ENCODE assay signal across 8 cellular contexts in the genomic region with DNA sequence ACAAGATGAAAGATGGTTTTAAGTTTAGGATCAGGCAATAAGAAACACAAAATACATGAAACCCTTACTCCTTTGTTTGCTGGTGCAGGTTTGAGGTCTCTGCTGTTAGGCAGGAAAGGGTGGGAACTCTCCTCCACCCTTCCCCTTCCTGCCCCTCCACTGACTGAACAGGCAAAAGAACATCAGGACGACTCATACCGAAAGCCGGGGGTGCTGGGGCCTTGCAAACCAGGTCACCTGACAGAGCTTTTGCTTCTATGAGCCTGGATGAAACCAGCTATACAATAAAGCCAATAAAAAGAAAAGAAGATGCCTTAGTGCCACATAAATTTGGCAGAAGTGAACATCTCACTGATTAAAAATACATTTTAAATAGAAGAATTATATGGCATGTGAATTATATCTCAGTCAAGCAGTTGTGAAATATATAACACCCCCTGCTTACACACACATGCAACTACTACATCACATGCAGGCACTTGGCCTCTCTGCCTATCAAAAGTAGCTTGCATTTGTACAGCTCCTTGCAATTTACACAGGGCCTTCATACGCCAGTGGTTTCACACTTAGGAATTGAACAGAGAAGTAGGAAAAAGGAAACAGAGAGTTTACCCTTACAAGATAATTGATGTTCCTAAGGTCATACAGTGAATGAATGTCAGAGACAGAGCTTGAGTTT.
DNase-seq lines count a peak whose midpoint lies in the region; ATAC-seq and TF ChIP-seq lines count a peak whose summit lies in the region.

No MANE protein-coding gene starts in this region.

- H3K4ac ChIP-seq in mesendoderm (ENCODE audit: low read depth, low read length), result no peak overlapping the region

- peaks cover 26% of the 10 kb centered on the region for H3K36me3 Mint-ChIP-seq in T-helper 2 cell treated with Interferon-gamma antibody and Interleukin-4, amounts not matched to agents 5 μg/mL and 100 μg/mL, for 36 hours (ENCODE audit: low read depth)

- H3K18ac ChIP-seq in mesendoderm (ENCODE audit: low read length), result no peak overlapping the region

- no peak overlapping the region for H3K9ac ChIP-seq in mesendoderm (ENCODE audit: low read length)

- no peak overlapping the region for H2AK5ac ChIP-seq in mesendoderm (ENCODE audit: low read length)

- WGBS in mesendoderm (ENCODE audit: extremely low coverage, insufficient coverage, low lambda C conversion rate), result no CpG with 5 or more reads among the region's 4 CpGs

- no peaks in the 10 kb centered on the region for H3K27me3 ChIP-seq in mesendoderm (ENCODE audit: insufficient read depth, low read length, poor library complexity)

- no peak for TF ChIP-seq CTCF in choroid plexus epithelial cell (conservative IDR thresholded peaks at IDR 0.05; ENCODE audit: low read depth, low read length)

- no peak overlapping the region for H3K23ac ChIP-seq in mesendoderm (ENCODE audit: low read length)

- peak; percentile 85 for DNase-seq in T-helper 2 cell treated with Interferon-gamma antibody and Interleukin-4, amounts not matched to agents 5 μg/mL and 100 μg/mL, for 36 hours (ENCODE audit: low spot score)
- peak; percentile 40 for DNase-seq in choroid plexus epithelial cell (ENCODE audit: low read depth)
- DNase-seq in stimulated activated CD4-positive, alpha-beta T cell treated with anti-CD3 and anti-CD28 coated beads, Interleukin-4, amount 100 ng/mL, for 1 hour, result peak; percentile 69
- DNase-seq in NCI-H2029 treated with DMSO at 0.1 percent for 48 hours (lab: John Stamatoyannopoulos, UW), result no peak
- no peak for DNase-seq in mesendoderm
- DNase-seq in iPS-NIHi7 (ENCODE audit: extremely low spot score), result no peak

- no peaks in the 10 kb centered on the region for H3K36me3 ChIP-seq in mesendoderm (ENCODE audit: control insufficient read depth, insufficient read depth, low read length)

- no peak overlapping the region for H3K4me2 ChIP-seq in mesendoderm (ENCODE audit: low read length)

- H3K56ac ChIP-seq in mesendoderm (ENCODE audit: low read length), result no peak overlapping the region

- H3K27ac Mint-ChIP-seq in T-helper 2 cell treated with Interferon-gamma antibody and Interleukin-4, amounts not matched to agents 5 μg/mL and 100 μg/mL, for 36 hours, result peak overlapping the region; percentile 89

- ATAC-seq in GM18870 (IDR thresholded peaks at IDR 0.05; ENCODE audit: unreplicated experiment) (peak; percentile 74), HG02973 (IDR thresholded peaks at IDR 0.05; ENCODE audit: unreplicated experiment) (peak; percentile 89)

- peaks cover 84% of the 10 kb centered on the region for H3K4me1 Mint-ChIP-seq in T-helper 2 cell treated with Interferon-gamma antibody and Interleukin-4, amounts not matched to agents 5 μg/mL and 100 μg/mL, for 36 hours (ENCODE audit: low read depth)

- no peaks in the 10 kb centered on the region for H3K79me1 ChIP-seq in mesendoderm (ENCODE audit: low read length)

- no peak overlapping the region for H3K27ac ChIP-seq in mesendoderm (ENCODE audit: low read depth, low read length)

- peaks cover 11% of the 10 kb centered on the region for H3K9me3 Mint-ChIP-seq in T-helper 2 cell treated with Interferon-gamma antibody and Interleukin-4, amounts not matched to agents 5 μg/mL and 100 μg/mL, for 36 hours

- no peaks in the 10 kb centered on the region for H3K4me1 ChIP-seq in mesendoderm (ENCODE audit: control insufficient read depth, low read depth, low read length)

- H2BK120ac ChIP-seq in mesendoderm (ENCODE audit: low read depth, low read length), result no peak overlapping the region

- no peak overlapping the region for H4K5ac ChIP-seq in mesendoderm (ENCODE audit: low read length)

- H4K8ac ChIP-seq in mesendoderm (ENCODE audit: low read depth, low read length), result no peak overlapping the region

- H3K27me3 Mint-ChIP-seq in T-helper 2 cell treated with Interferon-gamma antibody and Interleukin-4, amounts not matched to agents 5 μg/mL and 100 μg/mL, for 36 hours (ENCODE audit: low read depth), result no peaks in the 10 kb centered on the region

- no peaks in the 10 kb centered on the region for H3K79me2 ChIP-seq in mesendoderm (ENCODE audit: control insufficient read depth, insufficient read depth, low read length)

- peak overlapping the region; percentile 47 for H3K4me3 Mint-ChIP-seq in T-helper 2 cell treated with Interferon-gamma antibody and Interleukin-4, amounts not matched to agents 5 μg/mL and 100 μg/mL, for 36 hours

- H3K4me3 ChIP-seq in choroid plexus epithelial cell (ENCODE audit: low read depth, low read length), result no peak overlapping the region
- no peak overlapping the region for H3K4me3 ChIP-seq in mesendoderm (ENCODE audit: low read length)

- no peak overlapping the region for H2BK15ac ChIP-seq in mesendoderm (replicated peaks; ENCODE audit: low read depth)

- H2BK5ac ChIP-seq in mesendoderm (ENCODE audit: low read length), result no peak overlapping the region

Comparison
In these comparisons a context has a peak if more than half of its experiments do, and no peak if none do; other contexts are left out.
1. DNase-seq: peak in T-helper 2 cell treated with Interferon-gamma antibody and Interleukin-4, amounts not matched to agents 5 μg/mL and 100 μg/mL, for 36 hours (single experiment), choroid plexus epithelial cell (single experiment) and stimulated activated CD4-positive, alpha-beta T cell treated with anti-CD3 and anti-CD28 coated beads, Interleukin-4, amount 100 ng/mL, for 1 hour (single experiment); none in NCI-H2029 treated with DMSO at 0.1 percent for 48 hours (single experiment), mesendoderm (single experiment) and iPS-NIHi7 (single experiment).